26 cellular contexts compared by ENCODE assay signal in genomic region chr12:65389436-65389835, GRCh38.
"Had no signal": no experiment of that assay in that cellular context is flagged by ENCODE, and none has a peak within 500 bp of the region (broad histone marks: within the 10 kb centered on the region; RNA-seq: fewer than 3 reads in every experiment).

No MANE protein-coding gene starts in this region.

- H3K27ac Mint-ChIP-seq: activated CD4-positive, alpha-beta T cell treated with anti-CD3 and anti-CD28 coated beads for 36 hours; activated CD8-positive, alpha-beta T cell treated with anti-CD3 and anti-CD28 coated beads, Interleukin-2, amount 10 ng/mL, durations not matched to agents 7 days and 5 days; activated naive CD4-positive, alpha-beta T cell treated with anti-CD3 and anti-CD28 coated beads, Interleukin-2, amount 10 ng/mL, durations not matched to agents 7 days and 5 days; activated naive CD8-positive, alpha-beta T cell treated with anti-CD3 and anti-CD28 coated beads for 36 hours had no signal

- H3K9me3 ChIP-seq: Peyer's patch, SJCRH30 had no signal

- H3K27ac ChIP-seq: coronary artery, KMS-11, Peyer's patch, RWPE1, SJCRH30, VCaP had no signal

- H3K36me3 Mint-ChIP-seq: activated naive CD4-positive, alpha-beta T cell treated with anti-CD3 and anti-CD28 coated beads, Interleukin-2, amount 10 ng/mL, durations not matched to agents 7 days and 5 days; activated naive CD8-positive, alpha-beta T cell treated with anti-CD3 and anti-CD28 coated beads for 36 hours had no signal

- H3K4me3 Mint-ChIP-seq: activated CD4-positive, alpha-beta T cell treated with anti-CD3 and anti-CD28 coated beads for 36 hours; activated CD8-positive, alpha-beta T cell treated with anti-CD3 and anti-CD28 coated beads, Interleukin-2, amount 10 ng/mL, durations not matched to agents 7 days and 5 days; activated naive CD4-positive, alpha-beta T cell treated with anti-CD3 and anti-CD28 coated beads, Interleukin-2, amount 10 ng/mL, durations not matched to agents 7 days and 5 days; activated naive CD8-positive, alpha-beta T cell treated with anti-CD3 and anti-CD28 coated beads for 36 hours had no signal

- H3K27me3 ChIP-seq: Peyer's patch, SJCRH30 had no signal

- H3K27me3 Mint-ChIP-seq: activated CD4-positive, alpha-beta T cell treated with anti-CD3 and anti-CD28 coated beads for 36 hours; activated naive CD4-positive, alpha-beta T cell treated with anti-CD3 and anti-CD28 coated beads, Interleukin-2, amount 10 ng/mL, durations not matched to agents 7 days and 5 days; activated naive CD8-positive, alpha-beta T cell treated with anti-CD3 and anti-CD28 coated beads for 36 hours had no signal

- ATAC-seq: activated CD4-positive, alpha-beta T cell treated with anti-CD3 and anti-CD28 coated beads for 36 hours; activated CD8-positive, alpha-beta T cell treated with anti-CD3 and anti-CD28 coated beads, Interleukin-2, amount 10 ng/mL, durations not matched to agents 7 days and 5 days had no signal

- H3K36me3 ChIP-seq: Peyer's patch, SJCRH30 had no signal

- H3K4me1 Mint-ChIP-seq: activated CD4-positive, alpha-beta T cell treated with anti-CD3 and anti-CD28 coated beads for 36 hours; activated naive CD4-positive, alpha-beta T cell treated with anti-CD3 and anti-CD28 coated beads, Interleukin-2, amount 10 ng/mL, durations not matched to agents 7 days and 5 days; activated naive CD8-positive, alpha-beta T cell treated with anti-CD3 and anti-CD28 coated beads for 36 hours had no signal

- H3K4me1 ChIP-seq: Peyer's patch, SJCRH30 had no signal

- H3K4me3 ChIP-seq: coronary artery, Peyer's patch, SJCRH30 had no signal

- DNase-seq: activated CD4-positive, alpha-beta T cell treated with anti-CD3 and anti-CD28 coated beads for 36 hours; activated CD4-positive, alpha-beta T cell treated with anti-CD3 and anti-CD28 coated beads, Interleukin-2, amount 50 U/mL, for 4 hours; activated CD8-positive, alpha-beta memory T cell treated with anti-CD3 and anti-CD28 coated beads, Interleukin-2, amount 50 U/mL, for 48 hours; activated CD8-positive, alpha-beta T cell treated with anti-CD3 and anti-CD28 coated beads, Interleukin-2, amount 10 ng/mL, durations not matched to agents 7 days and 5 days; activated gamma-delta T cell treated with Interleukin-2 at 50 U/mL for 16 hours; activated naive CD4-positive, alpha-beta T cell treated with anti-CD3 and anti-CD28 coated beads, Interleukin-2, amount 10 ng/mL, durations not matched to agents 7 days and 5 days; activated naive CD8-positive, alpha-beta T cell treated with anti-CD3 and anti-CD28 coated beads for 36 hours; activated T-cell treated with anti-CD3 and anti-CD28 coated beads, Interleukin-2, amount 50 U/mL, for 1 hour; anterior cingulate cortex; caudate nucleus; NCI-H1092 treated with DMSO at 0.1 percent for 48 hours; NCI-H146; NCI-H1930; NCI-H2171; NCI-H345; NCI-H510A; NCI-H748 treated with DMSO at 0.1 percent for 48 hours; Peyer's patch; Right ventricle myocardium superior; SJCRH30; SK-N-SH; T-helper 1 cell had no signal
